1 cellular context compared by ENCODE assay signal in genomic region chr12:55681142-55682077, GRCh38.
TF ChIP-seq lines count a peak whose summit lies in the region.

No MANE protein-coding gene starts in this region.

TF ChIP-seq in HepG2, 621 proteins besides CTCF, POLR2A, EP300 and RAD21 (continued from another document and continues in another):
- TF ChIP-seq IRF9 (CRISPR knock-in tag; IDR thresholded peaks at IDR 0.05; ENCODE audit: borderline replicate concordance), result peak; percentile 58; the same call in 1 of the 2 replicates
- no peak for TF ChIP-seq ZNF451 (CRISPR knock-in tag; IDR thresholded peaks at IDR 0.05)
- TF ChIP-seq ZNF20 (CRISPR knock-in tag; IDR thresholded peaks at IDR 0.05), result no peak
- no peak for TF ChIP-seq ETS1 (CRISPR knock-in tag; IDR thresholded peaks at IDR 0.05)
- no peak for TF ChIP-seq HNF1A (IDR thresholded peaks at IDR 0.05; ENCODE audit: low read depth)
- no peak for TF ChIP-seq HNF1A (CRISPR knock-in tag; IDR thresholded peaks at IDR 0.05; ENCODE audit: borderline replicate concordance)
- no peak for TF ChIP-seq ZNF615 (CRISPR knock-in tag; IDR thresholded peaks at IDR 0.05; ENCODE audit: borderline replicate concordance)
- peak; percentile 19; the same call in 1 of the 2 replicates for TF ChIP-seq ZNF264 (CRISPR knock-in tag; IDR thresholded peaks at IDR 0.05)
- no peak for TF ChIP-seq CBX2 (IDR thresholded peaks at IDR 0.05; ENCODE audit: low read depth, low read length)
- no peak for TF ChIP-seq CBX2 (CRISPR knock-in tag; IDR thresholded peaks at IDR 0.05; ENCODE audit: low read depth)
- no peak for TF ChIP-seq ZNF749 (CRISPR knock-in tag; IDR thresholded peaks at IDR 0.05; ENCODE audit: borderline replicate concordance)
- TF ChIP-seq AFF4 (CRISPR knock-in tag; IDR thresholded peaks at IDR 0.05), result no peak
- TF ChIP-seq ZBTB14 (CRISPR knock-in tag; IDR thresholded peaks at IDR 0.05), result no peak
- no peak for TF ChIP-seq CC2D1A (CRISPR knock-in tag; IDR thresholded peaks at IDR 0.05)
- TF ChIP-seq ZNF740 (CRISPR knock-in tag; IDR thresholded peaks at IDR 0.05), result no peak
- no peak for TF ChIP-seq ZNF570 (CRISPR knock-in tag; IDR thresholded peaks at IDR 0.05; ENCODE audit: borderline replicate concordance)
- TF ChIP-seq ZNF431 (CRISPR knock-in tag; IDR thresholded peaks at IDR 0.05; ENCODE audit: borderline replicate concordance, low read depth), result peak; percentile 72; the same call in 1 of the 2 replicates
- TF ChIP-seq ZNF597 (CRISPR knock-in tag; IDR thresholded peaks at IDR 0.05), result no peak
- no peak for TF ChIP-seq JARID2 (CRISPR knock-in tag; IDR thresholded peaks at IDR 0.05; ENCODE audit: insufficient replicate concordance)
- TF ChIP-seq ZFP62 (CRISPR knock-in tag; IDR thresholded peaks at IDR 0.05), result no peak
- no peak for TF ChIP-seq RARG (CRISPR knock-in tag; IDR thresholded peaks at IDR 0.05; ENCODE audit: low read depth)
- TF ChIP-seq ZNF331 (CRISPR knock-in tag; IDR thresholded peaks at IDR 0.05), result peak; percentile 83
- no peak for TF ChIP-seq TCF7 (IDR thresholded peaks at IDR 0.05; ENCODE audit: low read depth)
- TF ChIP-seq STAG1 (CRISPR knock-in tag; IDR thresholded peaks at IDR 0.05), result peak; percentile 44
- no peak for TF ChIP-seq NBN (conservative IDR thresholded peaks at IDR 0.05)
- TF ChIP-seq ZNF546 (CRISPR knock-in tag; conservative IDR thresholded peaks at IDR 0.05), result no peak
- no peak for TF ChIP-seq ZNF318 (CRISPR knock-in tag; IDR thresholded peaks at IDR 0.05)
- peak; percentile 95 for TF ChIP-seq PHF21A (CRISPR knock-in tag; IDR thresholded peaks at IDR 0.05)
- no peak for TF ChIP-seq SKIL (CRISPR knock-in tag; IDR thresholded peaks at IDR 0.05; ENCODE audit: borderline replicate concordance)
- TF ChIP-seq HCFC1 (IDR thresholded peaks at IDR 0.05; ENCODE audit: low read depth, low read length), result no peak
- TF ChIP-seq SALL2 (CRISPR knock-in tag; IDR thresholded peaks at IDR 0.05), result no peak
- TF ChIP-seq SMARCE1 (IDR thresholded peaks at IDR 0.05; ENCODE audit: borderline replicate concordance), result no peak
- 0 out of 2 replicates have a peak, but pooled peaks have one; percentile 21 for TF ChIP-seq DPF2 (CRISPR knock-in tag; IDR thresholded peaks at IDR 0.05; ENCODE audit: borderline replicate concordance, low read depth)
